In genomic region chr7:18455644-18456043, GRCh38 we compare ENCODE assay signal across 19 cellular contexts.
"Had no signal": no experiment of that assay in that cellular context is flagged by ENCODE, and none has a peak within 500 bp of the region (broad histone marks: within the 10 kb centered on the region; RNA-seq: fewer than 3 reads in every experiment).

No MANE protein-coding gene starts in this region.

- ATAC-seq: activated T-cell treated with anti-CD3 and anti-CD28 coated beads, Interleukin-2, amount 50 U/mL, for 4 hours had no signal

- DNase-seq: activated CD4-positive, alpha-beta memory T cell treated with anti-CD3 and anti-CD28 coated beads for 36 hours; activated CD4-positive, alpha-beta T cell treated with anti-CD3 and anti-CD28 coated beads, Interleukin-2, amount 10 ng/mL, durations not matched to agents 7 days and 5 days; activated CD4-positive, CD25-positive, alpha-beta regulatory T cell; activated CD8-positive, alpha-beta memory T cell treated with anti-CD3 and anti-CD28 coated beads for 24 hours; activated effector memory CD4-positive, alpha-beta T cell treated with anti-CD3 and anti-CD28 coated beads, Interleukin-2, amount 50 U/mL, for 16 hours; activated naive CD4-positive, alpha-beta T cell treated with Interleukin-2 at 50 U/mL for 16 hours; activated T-cell treated with anti-CD3 and anti-CD28 coated beads, Interleukin-2, amount 50 U/mL, for 4 hours; amygdala; KG1; NCI-H1048; NCI-H1436 treated with DMSO at 0.1 percent for 48 hours; NCI-H2029; NCI-H2107; NCI-H526; NCI-H82; SHP77; T-helper 1 cell had no signal

- H3K27ac ChIP-seq: SJSA1, VCaP had no signal

- H3K27me3 ChIP-seq: SJSA1 had no signal

- H3K4me3 ChIP-seq: SJSA1 had no signal
